Comparison of ENCODE assay signal across 18 cellular contexts in the genomic region with DNA sequence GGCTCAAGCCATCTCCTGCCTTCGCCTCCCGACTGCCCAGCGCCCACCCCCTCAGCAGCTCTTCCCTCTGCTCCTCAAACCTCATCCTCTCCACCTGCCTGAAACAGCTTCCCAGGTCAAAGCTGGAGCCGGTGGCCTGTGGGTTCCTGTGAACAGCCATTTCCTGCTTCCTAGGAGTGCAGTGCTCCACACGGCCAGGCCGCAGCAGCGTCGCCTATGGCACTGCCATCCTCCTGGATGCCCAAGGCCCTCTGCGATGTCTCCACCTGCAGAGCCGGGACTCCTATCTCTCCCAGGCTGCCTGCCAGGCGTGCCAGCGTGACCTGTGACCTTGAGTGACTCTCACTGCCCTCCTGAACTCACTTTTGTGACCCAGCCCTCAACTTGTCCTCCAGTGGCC.
"Had no signal": no experiment of that assay in that cellular context is flagged by ENCODE, and none has a peak within 500 bp of the region (broad histone marks: within the 10 kb centered on the region; RNA-seq: fewer than 3 reads in every experiment).

No MANE protein-coding gene starts in this region.

- H3K9me3 Mint-ChIP-seq: activated naive CD4-positive, alpha-beta T cell treated with anti-CD3 and anti-CD28 coated beads, Interleukin-2, amount 50 U/mL, for 24 hours; activated T-cell treated with anti-CD3 and anti-CD28 coated beads, Interleukin-2, amount 50 U/mL, for 24 hours; central memory CD8-positive, alpha-beta T cell; nephron had no signal

- H3K4me1 ChIP-seq: vagina had no signal

- H3K27me3 Mint-ChIP-seq: activated CD8-positive, alpha-beta memory T cell treated with anti-CD3 and anti-CD28 coated beads, Interleukin-2, amount 10 ng/mL, durations not matched to agents 7 days and 5 days; activated naive CD4-positive, alpha-beta T cell treated with anti-CD3 and anti-CD28 coated beads, Interleukin-2, amount 50 U/mL, for 24 hours; activated T-cell treated with anti-CD3 and anti-CD28 coated beads, Interleukin-2, amount 50 U/mL, for 24 hours; central memory CD8-positive, alpha-beta T cell had no signal

- H3K27ac ChIP-seq: epithelial cell of prostate, ovary, vagina had no signal

- H3K4me1 Mint-ChIP-seq: activated CD8-positive, alpha-beta memory T cell treated with anti-CD3 and anti-CD28 coated beads, Interleukin-2, amount 10 ng/mL, durations not matched to agents 7 days and 5 days; activated naive CD4-positive, alpha-beta T cell treated with anti-CD3 and anti-CD28 coated beads, Interleukin-2, amount 50 U/mL, for 24 hours; central memory CD8-positive, alpha-beta T cell had no signal

- H3K9me3 ChIP-seq: body of pancreas, ovary, tibial nerve, vagina had no signal

- H3K4me3 ChIP-seq: body of pancreas, ovary, tibial nerve, vagina had no signal

- H3K27ac Mint-ChIP-seq: activated CD8-positive, alpha-beta memory T cell treated with anti-CD3 and anti-CD28 coated beads, Interleukin-2, amount 10 ng/mL, durations not matched to agents 7 days and 5 days; activated naive CD4-positive, alpha-beta T cell treated with anti-CD3 and anti-CD28 coated beads, Interleukin-2, amount 50 U/mL, for 24 hours; activated T-cell treated with anti-CD3 and anti-CD28 coated beads, Interleukin-2, amount 50 U/mL, for 24 hours had no signal

- H3K4me3 Mint-ChIP-seq: activated CD8-positive, alpha-beta memory T cell treated with anti-CD3 and anti-CD28 coated beads, Interleukin-2, amount 10 ng/mL, durations not matched to agents 7 days and 5 days; activated naive CD4-positive, alpha-beta T cell treated with anti-CD3 and anti-CD28 coated beads, Interleukin-2, amount 50 U/mL, for 24 hours; activated T-cell treated with anti-CD3 and anti-CD28 coated beads, Interleukin-2, amount 50 U/mL, for 24 hours; central memory CD8-positive, alpha-beta T cell; nephron had no signal

- ATAC-seq: activated CD8-positive, alpha-beta memory T cell treated with anti-CD3 and anti-CD28 coated beads, Interleukin-2, amount 10 ng/mL, durations not matched to agents 7 days and 5 days; body of pancreas had no signal

- DNase-seq: activated CD4-positive, alpha-beta T cell treated with anti-CD3 and anti-CD28 coated beads for 1 hour; activated CD4-positive, alpha-beta T cell treated with anti-CD3 and anti-CD28 coated beads, Interleukin-2, amount 50 U/mL, for 4 hours; activated CD8-positive, alpha-beta memory T cell treated with anti-CD3 and anti-CD28 coated beads, Interleukin-2, amount 10 ng/mL, durations not matched to agents 7 days and 5 days; activated effector memory CD4-positive, alpha-beta T cell treated with anti-CD3 and anti-CD28 coated beads, Interleukin-2, amount 50 U/mL, for 16 hours; activated T-cell treated with anti-CD3 and anti-CD28 coated beads, Interleukin-2, amount 50 U/mL, for 24 hours; cortex of kidney; effector memory CD4-positive, alpha-beta T cell; ovary; stimulated activated CD4-positive, alpha-beta T cell treated with anti-CD3 and anti-CD28 coated beads, Interleukin-4, amount 100 ng/mL, for 1 hour; stimulated activated naive CD4-positive, alpha-beta T cell had no signal

- FAIRE-seq: frontal cortex had no signal

- H3K36me3 Mint-ChIP-seq: activated CD8-positive, alpha-beta memory T cell treated with anti-CD3 and anti-CD28 coated beads, Interleukin-2, amount 10 ng/mL, durations not matched to agents 7 days and 5 days; activated naive CD4-positive, alpha-beta T cell treated with anti-CD3 and anti-CD28 coated beads, Interleukin-2, amount 50 U/mL, for 24 hours had no signal

- H3K27me3 ChIP-seq: body of pancreas, ovary, tibial nerve, vagina had no signal

- H3K36me3 ChIP-seq: ovary had no signal
